14 cellular contexts compared by ENCODE assay signal in the genomic region with DNA sequence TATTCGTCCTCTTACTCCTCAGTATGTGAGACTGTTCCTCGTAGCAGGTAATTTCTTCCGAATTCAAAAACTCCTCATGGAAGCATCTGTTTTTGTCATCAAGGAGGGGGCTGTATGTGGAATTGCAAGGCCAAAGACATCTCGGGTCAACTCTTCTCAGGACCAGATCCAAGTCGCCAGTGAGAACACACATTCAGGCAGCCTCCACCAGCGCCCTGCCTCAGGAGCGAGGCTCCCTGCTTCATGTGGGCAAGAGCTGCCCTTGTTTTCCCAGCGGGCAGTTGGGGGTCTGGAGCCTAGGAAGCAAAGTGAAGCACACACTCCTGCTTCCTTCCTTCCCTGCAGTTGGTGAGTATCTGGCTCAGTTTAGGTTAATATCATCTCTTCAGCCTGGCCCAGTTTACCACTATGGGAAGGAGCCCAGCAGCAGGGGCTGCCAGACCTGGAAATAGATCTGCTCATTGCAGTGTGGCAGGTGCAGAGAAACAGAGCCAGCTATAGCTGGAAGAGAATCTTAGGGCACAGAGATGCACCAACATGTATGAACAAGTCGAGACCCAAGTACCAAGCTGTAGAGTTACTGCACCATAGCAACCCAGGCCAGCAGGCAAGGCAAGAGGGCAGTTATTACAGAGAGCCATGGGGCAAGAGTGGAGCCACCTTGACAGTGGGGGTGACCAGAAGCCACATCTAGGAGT. TPM values are rescaled to one million over a fixed set of nuclear protein-coding genes. Genes with fewer than 3 reads are reported as not detected.
DNase-seq lines count a peak whose midpoint lies in the region; ATAC-seq and TF ChIP-seq lines count a peak whose summit lies in the region.
"Had no signal": no experiment of that assay in that cellular context is flagged by ENCODE, and none has a peak within 500 bp of the region (broad histone marks: within the 10 kb centered on the region; RNA-seq: fewer than 3 reads in every experiment).

No MANE protein-coding gene starts in this region.

- H3K4me1 ChIP-seq in spleen, result peaks cover 11 to 53% (median 37%) of the 10 kb centered on the region in 6 donors
- H3K4me1 ChIP-seq: ascending aorta had no signal

- no peak for TF ChIP-seq POLR2A in spleen (IDR thresholded peaks at IDR 0.05)

- H3K27ac ChIP-seq in spleen, result peak overlapping the region in 7 of 8 donors; percentile 92 to 99 (median 96)
- H3K27ac ChIP-seq: ascending aorta had no signal

- ATAC-seq in HG03108 (IDR thresholded peaks at IDR 0.05; ENCODE audit: unreplicated experiment), result no peak

- peak overlapping the region; percentile 43 for H3K27ac Mint-ChIP-seq in activated naive CD4-positive, alpha-beta T cell treated with anti-CD3 and anti-CD28 coated beads, Interleukin-2, amount 50 U/mL, for 24 hours
- H3K27ac Mint-ChIP-seq in glutamatergic neuron (ENCODE audit: unreplicated experiment), result no peak overlapping the region
- H3K27ac Mint-ChIP-seq: endodermal cell had no signal

- H3K4me3 ChIP-seq in spleen, result peak overlapping the region in 1 of 8 donors; percentile 57
- H3K4me3 ChIP-seq: ascending aorta, lung had no signal

- no peaks in the 10 kb centered on the region for H3K27me3 ChIP-seq in spleen (replicated peaks in 1 of 7)
- H3K27me3 ChIP-seq: ascending aorta had no signal

- H3K36me3 Mint-ChIP-seq in activated naive CD4-positive, alpha-beta T cell treated with anti-CD3 and anti-CD28 coated beads, Interleukin-2, amount 50 U/mL, for 24 hours, result no peaks in the 10 kb centered on the region
- H3K36me3 Mint-ChIP-seq in glutamatergic neuron (ENCODE audit: unreplicated experiment), result no peaks in the 10 kb centered on the region

- no peak for DNase-seq in activated naive CD4-positive, alpha-beta T cell (lab: John Stamatoyannopoulos, UW)
- DNase-seq in NCI-H510A treated with DMSO at 0.1 percent for 48 hours (lab: John Stamatoyannopoulos, UW) (peak; percentile 62), cerebellum (ENCODE audit: low spot score) (peak; percentile 82), spleen (no peak), NCI-H2029 treated with DMSO at 0.1 percent for 48 hours (lab: John Stamatoyannopoulos, UW) (no peak), glutamatergic neuron (no peak)
- DNase-seq: IMR-90, NCI-H187 treated with DMSO at 0.1 percent for 48 hours, occipital lobe had no signal

- H3K9me3 ChIP-seq in spleen, result no peaks in the 10 kb centered on the region
- H3K9me3 ChIP-seq: ascending aorta had no signal

- TF ChIP-seq CTCF in spleen (IDR thresholded peaks at IDR 0.05 in 8 of 11, conservative IDR thresholded peaks at IDR 0.05 in 3 of 11) (no peak), glutamatergic neuron (IDR thresholded peaks at IDR 0.05; ENCODE audit: partially characterized antibody, unreplicated experiment) (no peak)

- peaks cover 0 to 19% (median 0%) of the 10 kb centered on the region in 6 donors for H3K36me3 ChIP-seq in spleen

- H3K9me3 Mint-ChIP-seq in activated naive CD4-positive, alpha-beta T cell treated with anti-CD3 and anti-CD28 coated beads, Interleukin-2, amount 50 U/mL, for 24 hours, result no peaks in the 10 kb centered on the region
- H3K9me3 Mint-ChIP-seq in glutamatergic neuron (ENCODE audit: unreplicated experiment), result peaks cover 1% of the 10 kb centered on the region
- H3K9me3 Mint-ChIP-seq: endodermal cell had no signal

- peaks cover 35% of the 10 kb centered on the region for H3K4me1 Mint-ChIP-seq in activated naive CD4-positive, alpha-beta T cell treated with anti-CD3 and anti-CD28 coated beads, Interleukin-2, amount 50 U/mL, for 24 hours
- peaks cover 4% of the 10 kb centered on the region for H3K4me1 Mint-ChIP-seq in glutamatergic neuron (ENCODE audit: low read depth, unreplicated experiment)

- 90 to 96% (median 95%) methylated on average over 7 to 9 of the region's 9 CpGs for WGBS in spleen, 5 donors

- intact Hi-C loops in spleen (cut with DNase I; ENCODE audit: low total_unique reads), result no loop called here

- H3K4me3 Mint-ChIP-seq in activated naive CD4-positive, alpha-beta T cell treated with anti-CD3 and anti-CD28 coated beads, Interleukin-2, amount 50 U/mL, for 24 hours, result no peak overlapping the region
- no peak overlapping the region for H3K4me3 Mint-ChIP-seq in glutamatergic neuron (ENCODE audit: unreplicated experiment)
- H3K4me3 Mint-ChIP-seq: endodermal cell had no signal

- no peaks in the 10 kb centered on the region for H3K27me3 Mint-ChIP-seq in activated naive CD4-positive, alpha-beta T cell treated with anti-CD3 and anti-CD28 coated beads, Interleukin-2, amount 50 U/mL, for 24 hours
- peaks cover 5% of the 10 kb centered on the region for H3K27me3 Mint-ChIP-seq in glutamatergic neuron (ENCODE audit: unreplicated experiment)

RNA-seq across cellular contexts. Expression of a gene that starts 25.3 kb away (rescaled TPM):
- 19.7 TPM for total RNA-seq in cerebellum
- 10 to 100 TPM; 61.1 to 83.3 (median 70.0) TPM for total RNA-seq in spleen
- 10 to 100 TPM in 1 of 3 donors, 1 to 10 TPM in 2; 7.5 to 17.3 (median 8.4) TPM for polyA plus RNA-seq in spleen
- total RNA-seq in glutamatergic neuron (ENCODE audit: unreplicated experiment), result 32.5 TPM

RNA-seq across cellular contexts. Expression of a gene that starts 25.5 kb away (rescaled TPM):
- total RNA-seq in cerebellum, result 69.5 TPM
- total RNA-seq in spleen, result 100 to 1,000 TPM in 3 of 7 donors, 10 to 100 TPM in 4; 63.9 to 122 (median 76.7) TPM
- polyA plus RNA-seq in spleen, result 10 to 100 TPM; 31.3 to 49.1 (median 39.5) TPM
- 68.1 TPM for total RNA-seq in glutamatergic neuron (ENCODE audit: unreplicated experiment)

RNA-seq across cellular contexts. Expression of a gene that starts 31.9 kb away (rescaled TPM):
- total RNA-seq in cerebellum (121 TPM), spleen (100 to 1,000 TPM in 5 of 7 donors, 10 to 100 TPM in 2; 89.8 to 174 (median 123) TPM), glutamatergic neuron (ENCODE audit: unreplicated experiment) (100 TPM)
- 10 to 100 TPM; 45.1 to 73.0 (median 52.2) TPM for polyA plus RNA-seq in spleen

Comparison
In these comparisons a context has a peak if more than half of its experiments do, and no peak if none do; other contexts are left out.
1. DNase-seq: peak in NCI-H510A treated with DMSO at 0.1 percent for 48 hours (single experiment) and cerebellum (single experiment); none in activated naive CD4-positive, alpha-beta T cell (0 of 4), spleen (single experiment), NCI-H2029 treated with DMSO at 0.1 percent for 48 hours (single experiment) and glutamatergic neuron (single experiment).